29 cellular contexts compared by ENCODE assay signal in genomic region chr13:33050161-33050560, GRCh38. TPM values are rescaled to one million over a fixed set of nuclear protein-coding genes. Genes with fewer than 3 reads are reported as not detected.
"Had no signal": no experiment of that assay in that cellular context is flagged by ENCODE, and none has a peak within 500 bp of the region (broad histone marks: within the 10 kb centered on the region; RNA-seq: fewer than 3 reads in every experiment).

No MANE protein-coding gene starts in this region.

- H3K9me3 ChIP-seq: MG63, SJCRH30, SK-N-SH had no signal

- H3K27ac Mint-ChIP-seq: activated CD8-positive, alpha-beta T cell treated with anti-CD3 and anti-CD28 coated beads, Interleukin-2, amount 10 ng/mL, durations not matched to agents 7 days and 5 days; activated naive CD4-positive, alpha-beta T cell treated with anti-CD3 and anti-CD28 coated beads, Interleukin-2, amount 50 U/mL, for 24 hours; brain had no signal

- DNase-seq: activated CD4-positive, CD25-positive, alpha-beta regulatory T cell; activated CD8-positive, alpha-beta memory T cell treated with anti-CD3 and anti-CD28 coated beads, Interleukin-2, amount 50 U/mL, for 48 hours; activated CD8-positive, alpha-beta T cell treated with anti-CD3 and anti-CD28 coated beads, Interleukin-2, amount 10 ng/mL, durations not matched to agents 7 days and 5 days; activated effector memory CD4-positive, alpha-beta T cell treated with Interleukin-2 at 50 U/mL for 16 hours; activated naive CD4-positive, alpha-beta T cell; activated T-cell treated with anti-CD3 and anti-CD28 coated beads, Interleukin-2, amount 50 U/mL, for 1 hour; amygdala; MG63; MV-4-11; NCI-H1092 treated with DMSO at 0.1 percent for 48 hours; NCI-H1417 treated with DMSO at 0.1 percent for 48 hours; NCI-H1694; NCI-H2029; NCI-H2107; NCI-H2171 treated with DMSO at 0.1 percent for 48 hours; NCI-H226; NCI-H69; NK-92 treated with Interleukin-12 subunit alpha and Interleukin-12 subunit beta, amount 100 ng/mL, for 24 hours; OCI-M1; Right ventricle myocardium superior; RPMI8226; SJCRH30; SK-N-SH; T-helper 1 cell had no signal

- H3K36me3 ChIP-seq: MG63, SJCRH30 had no signal

- H3K4me3 ChIP-seq: MG63, SJCRH30 had no signal

- H3K4me1 Mint-ChIP-seq: activated naive CD4-positive, alpha-beta T cell treated with anti-CD3 and anti-CD28 coated beads, Interleukin-2, amount 50 U/mL, for 24 hours had no signal

- H3K36me3 Mint-ChIP-seq: brain had no signal

- H3K9ac ChIP-seq: KMS-11, SK-N-SH had no signal

- H3K27ac ChIP-seq: SJCRH30, VCaP had no signal

- H3K27me3 Mint-ChIP-seq: brain had no signal

- H3K9me3 Mint-ChIP-seq: activated naive CD4-positive, alpha-beta T cell treated with anti-CD3 and anti-CD28 coated beads, Interleukin-2, amount 50 U/mL, for 24 hours had no signal

- ATAC-seq: activated CD8-positive, alpha-beta T cell treated with anti-CD3 and anti-CD28 coated beads, Interleukin-2, amount 10 ng/mL, durations not matched to agents 7 days and 5 days; Panc1 had no signal

- H3K4me2 ChIP-seq: SK-N-SH had no signal

- H3K4me3 Mint-ChIP-seq: activated CD8-positive, alpha-beta T cell treated with anti-CD3 and anti-CD28 coated beads, Interleukin-2, amount 10 ng/mL, durations not matched to agents 7 days and 5 days; activated naive CD4-positive, alpha-beta T cell treated with anti-CD3 and anti-CD28 coated beads, Interleukin-2, amount 50 U/mL, for 24 hours; brain had no signal

- H3K27me3 ChIP-seq: MG63, SJCRH30 had no signal

RNA-seq across cellular contexts. Expression of gene KL, which starts 33.9 kb away (rescaled TPM):
- total RNA-seq: SJCRH30 had no signal
